In genomic region chr2:197128897-197129296, GRCh38 we compare ENCODE assay signal across 20 cellular contexts.
DNase-seq lines count a peak whose midpoint lies in the region; ATAC-seq and TF ChIP-seq lines count a peak whose summit lies in the region.
"Had no signal": no experiment of that assay in that cellular context is flagged by ENCODE, and none has a peak within 500 bp of the region (broad histone marks: within the 10 kb centered on the region; RNA-seq: fewer than 3 reads in every experiment).

No MANE protein-coding gene starts in this region.

- TF ChIP-seq CTCF in SU-DHL-6 (IDR thresholded peaks at IDR 0.05; ENCODE audit: insufficient read depth, low read length, poor library complexity, severe bottlenecking) = no peak

- peak overlapping the region; percentile 72 for H3K9ac ChIP-seq in SU-DHL-6 (ENCODE audit: low read length)
- H3K9ac ChIP-seq: GM23248 had no signal

- ATAC-seq in central memory CD8-positive, alpha-beta T cell (replicated peaks; ENCODE audit: extremely low read depth, poor library complexity, severe bottlenecking) = no peak
- no peak for ATAC-seq in natural killer cell treated with Interleukin-12 subunit alpha and Interleukin-12 subunit beta and Interleukin-15 and Interleukin-18, amount 100 ng/mL, for 72 hours
- ATAC-seq in HG03045 (IDR thresholded peaks at IDR 0.05; ENCODE audit: unreplicated experiment) = no peak

- H3K36me3 Mint-ChIP-seq in activated CD4-positive, alpha-beta T cell treated with anti-CD3 and anti-CD28 coated beads, Interleukin-2, amount 10 ng/mL, durations not matched to agents 24 days and 14 days (ENCODE audit: low read depth) = peaks cover 52% of the 10 kb centered on the region
- H3K36me3 Mint-ChIP-seq in central memory CD8-positive, alpha-beta T cell (ENCODE audit: insufficient read depth) = peaks cover 37% of the 10 kb centered on the region
- peaks cover 21% of the 10 kb centered on the region for H3K36me3 Mint-ChIP-seq in natural killer cell treated with Interleukin-12 subunit alpha and Interleukin-12 subunit beta and Interleukin-15 and Interleukin-18, amount 100 ng/mL, for 72 hours

- H3K27ac ChIP-seq in SU-DHL-6 (ENCODE audit: low read depth, low read length) = peak overlapping the region; percentile 99
- H3K27ac ChIP-seq: brain microvascular endothelial cell, coronary artery, GM23248, ovary, right atrium auricular region had no signal

- H3K79me2 ChIP-seq in SU-DHL-6 (ENCODE audit: insufficient read depth, low read length) = peaks cover 5% of the 10 kb centered on the region; the same call in 1 of the 2 replicates

- no peaks in the 10 kb centered on the region for H4K20me1 ChIP-seq in SU-DHL-6 (ENCODE audit: low read depth, low read length)

- intact Hi-C loops in activated CD4-positive, alpha-beta T cell treated with anti-CD3 and anti-CD28 coated beads, Interleukin-2, amount 10 ng/mL, durations not matched to agents 24 days and 14 days (cut with micrococcal nuclease) = loop anchor here (1.0 kb wide), 1 partner anchor 141 kb away; no protein-coding TSS in a partner anchor

- H3K9me2 ChIP-seq in SU-DHL-6 (replicated peaks; ENCODE audit: insufficient read depth, low read length) = no peaks in the 10 kb centered on the region

- H3K4me2 ChIP-seq in SU-DHL-6 (ENCODE audit: low read depth, low read length, poor library complexity, severe bottlenecking) = peak overlapping the region; percentile 92

- H3K9me3 ChIP-seq in SU-DHL-6 (ENCODE audit: insufficient read depth, low read length) = no peaks in the 10 kb centered on the region
- H3K9me3 ChIP-seq: BE2C, ovary, right atrium auricular region had no signal

- peaks cover 8% of the 10 kb centered on the region for H3K9me3 Mint-ChIP-seq in activated CD4-positive, alpha-beta T cell treated with anti-CD3 and anti-CD28 coated beads, Interleukin-2, amount 10 ng/mL, durations not matched to agents 24 days and 14 days
- H3K9me3 Mint-ChIP-seq in central memory CD8-positive, alpha-beta T cell = no peaks in the 10 kb centered on the region
- no peaks in the 10 kb centered on the region for H3K9me3 Mint-ChIP-seq in natural killer cell treated with Interleukin-12 subunit alpha and Interleukin-12 subunit beta and Interleukin-15 and Interleukin-18, amount 100 ng/mL, for 72 hours

- H3K4me3 Mint-ChIP-seq in activated CD4-positive, alpha-beta T cell treated with anti-CD3 and anti-CD28 coated beads, Interleukin-2, amount 10 ng/mL, durations not matched to agents 24 days and 14 days = no peak overlapping the region
- no peak overlapping the region for H3K4me3 Mint-ChIP-seq in central memory CD8-positive, alpha-beta T cell
- H3K4me3 Mint-ChIP-seq in natural killer cell treated with Interleukin-12 subunit alpha and Interleukin-12 subunit beta and Interleukin-15 and Interleukin-18, amount 100 ng/mL, for 72 hours = peak overlapping the region; percentile 32

- H3K36me3 ChIP-seq in SU-DHL-6 (ENCODE audit: low read length) = peaks cover 3% of the 10 kb centered on the region; the same call in 1 of the 2 replicates
- H3K36me3 ChIP-seq: BE2C, brain microvascular endothelial cell, ovary had no signal

- H3K27me3 ChIP-seq in SU-DHL-6 (ENCODE audit: low read length) = no peaks in the 10 kb centered on the region
- H3K27me3 ChIP-seq: BE2C, brain microvascular endothelial cell, ovary, right atrium auricular region had no signal

- H3K4me1 Mint-ChIP-seq in activated CD4-positive, alpha-beta T cell treated with anti-CD3 and anti-CD28 coated beads, Interleukin-2, amount 10 ng/mL, durations not matched to agents 24 days and 14 days = peaks cover 58% of the 10 kb centered on the region
- peaks cover 58% of the 10 kb centered on the region for H3K4me1 Mint-ChIP-seq in central memory CD8-positive, alpha-beta T cell
- H3K4me1 Mint-ChIP-seq in natural killer cell treated with Interleukin-12 subunit alpha and Interleukin-12 subunit beta and Interleukin-15 and Interleukin-18, amount 100 ng/mL, for 72 hours (ENCODE audit: low read depth in 2 of 2) = peaks cover 56 to 61% of the 10 kb centered on the region in 2 donors

- DNase-seq in activated CD4-positive, alpha-beta T cell treated with anti-CD3 and anti-CD28 coated beads, Interleukin-2, amount 10 ng/mL, durations not matched to agents 24 days and 14 days = no peak
- DNase-seq in activated CD4-positive, alpha-beta T cell treated with anti-CD3 and anti-CD28 coated beads, Interleukin-2, amount 50 U/mL, for 4 hours = no peak
- no peak for DNase-seq in central memory CD8-positive, alpha-beta T cell (ENCODE audit: low spot score in 2 of 2)
- no peak for DNase-seq in natural killer cell treated with Interleukin-12 subunit alpha and Interleukin-12 subunit beta and Interleukin-15 and Interleukin-18, amount 100 ng/mL, for 72 hours (ENCODE audit: low spot score)
- no peak for DNase-seq in stimulated activated CD4-positive, alpha-beta T cell treated with anti-CD3 and anti-CD28 coated beads, Interleukin-2, amount 100 ng/mL, for 48 hours
- DNase-seq in stimulated activated CD4-positive, alpha-beta T cell treated with anti-CD3 and anti-CD28 coated beads, Interleukin-12 subunit alpha, Interleukin-12 subunit beta, amount 100 ng/mL, for 4 hours = no peak
- DNase-seq: activated CD4-positive, CD25-positive, alpha-beta regulatory T cell; BE2C; brain microvascular endothelial cell; COR-L47; GM23248; NCI-H2171; NCI-H526 treated with DMSO at 0.1 percent for 48 hours; ovary; RPMI8226; T1000 had no signal

- H3K4me3 ChIP-seq in SU-DHL-6 (ENCODE audit: insufficient read depth, low read length, poor library complexity, severe bottlenecking) = no peak overlapping the region
- H3K4me3 ChIP-seq: coronary artery, GM23248, ovary, right atrium auricular region had no signal

- H3K27me3 Mint-ChIP-seq in activated CD4-positive, alpha-beta T cell treated with anti-CD3 and anti-CD28 coated beads, Interleukin-2, amount 10 ng/mL, durations not matched to agents 24 days and 14 days = no peaks in the 10 kb centered on the region
- H3K27me3 Mint-ChIP-seq in central memory CD8-positive, alpha-beta T cell = no peaks in the 10 kb centered on the region
- H3K27me3 Mint-ChIP-seq in natural killer cell treated with Interleukin-12 subunit alpha and Interleukin-12 subunit beta and Interleukin-15 and Interleukin-18, amount 100 ng/mL, for 72 hours = no peaks in the 10 kb centered on the region

- H3F3A ChIP-seq in SU-DHL-6 (ENCODE audit: insufficient read depth) = peaks cover 34% of the 10 kb centered on the region

- no peak overlapping the region for H2AFZ ChIP-seq in SU-DHL-6 (ENCODE audit: low read depth, low read length, severe bottlenecking)
- H2AFZ ChIP-seq: GM23248 had no signal

- peak overlapping the region; percentile 62 for H3K27ac Mint-ChIP-seq in activated CD4-positive, alpha-beta T cell treated with anti-CD3 and anti-CD28 coated beads, Interleukin-2, amount 10 ng/mL, durations not matched to agents 24 days and 14 days
- peak overlapping the region; percentile 62 for H3K27ac Mint-ChIP-seq in central memory CD8-positive, alpha-beta T cell (ENCODE audit: low read depth)
- H3K27ac Mint-ChIP-seq in natural killer cell treated with Interleukin-12 subunit alpha and Interleukin-12 subunit beta and Interleukin-15 and Interleukin-18, amount 100 ng/mL, for 72 hours = peak overlapping the region; percentile 78 to 85
